ENCODE assay signal across 8 cellular contexts in the genomic region with DNA sequence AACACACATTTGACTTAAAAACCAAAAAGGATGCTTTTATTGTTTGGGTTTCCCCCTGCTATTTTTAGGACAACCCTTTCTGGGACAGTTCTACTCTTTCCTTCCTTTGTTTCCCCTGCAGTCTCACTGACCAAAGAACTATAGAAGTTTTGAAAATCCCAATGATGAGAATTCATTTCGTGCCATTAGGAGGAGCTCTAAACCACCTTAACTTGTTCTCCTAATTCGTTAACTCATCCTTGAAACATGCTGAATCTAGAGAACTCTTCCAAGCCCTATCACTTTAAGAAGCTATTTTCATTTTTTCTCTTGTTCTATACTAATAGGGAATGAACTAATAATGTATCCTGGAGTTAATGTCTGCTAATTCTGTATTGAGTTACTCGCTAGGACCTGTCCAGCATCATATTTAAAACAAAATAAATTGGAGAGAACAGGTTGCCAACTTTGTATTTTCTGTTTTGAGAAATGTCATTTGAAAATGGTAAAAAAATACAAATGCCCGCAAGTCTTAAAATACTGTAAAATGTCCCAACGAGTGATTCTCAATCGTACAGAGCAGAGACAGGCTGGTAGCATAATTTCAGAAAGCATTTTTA.
DNase-seq lines count a peak whose midpoint lies in the region; ATAC-seq, FAIRE-seq and TF ChIP-seq lines count a peak whose summit lies in the region.

No MANE protein-coding gene starts in this region.

- no peaks in the 10 kb centered on the region for H3K4me1 ChIP-seq in mammary epithelial cell (ENCODE audit: insufficient read depth, low read length)
- H3K4me1 ChIP-seq in tibial nerve, result peaks cover 0 to 6% (median 2%) of the 10 kb centered on the region in 4 donors

- H3K27me3 ChIP-seq in mammary epithelial cell (ENCODE audit: insufficient read depth, low read length) (no peaks in the 10 kb centered on the region), kidney epithelial cell (ENCODE audit: control insufficient read depth, insufficient read depth, low read length) (no peaks in the 10 kb centered on the region), tibial nerve (no peaks in the 10 kb centered on the region)

- in situ Hi-C loops in mammary epithelial cell (cut with MboI; ENCODE audit: low sequenced_read_pairs in 2 of 2), result no loop called here

- H3K4me3 ChIP-seq in AG10803 (ENCODE audit: low read length) (no peak overlapping the region), mammary epithelial cell (replicated peaks in 1 of 3; ENCODE audit: insufficient read depth in 1 of 3, low read depth in 2 of 3, low read length in 3 of 3) (no peak overlapping the region), kidney epithelial cell (ENCODE audit: low read depth, low read length) (no peak overlapping the region), tibial nerve (no peak overlapping the region)

- intact Hi-C loops in mammary epithelial cell (cut with micrococcal nuclease), result loop anchor here (1.0 to 5.0 kb wide), 4 partner anchors 58 to 300 kb away; no protein-coding TSS in a partner anchor

- peak; percentile 72 for DNase-seq in AG10803 (ENCODE audit: low read depth)
- DNase-seq in GM12891 (ENCODE audit: insufficient read length, low spot score), result no peak
- peak; percentile 53 for DNase-seq in NCI-H69 (lab: John Stamatoyannopoulos, UW)
- DNase-seq in mammary epithelial cell, result peak; percentile 47
- no peak for DNase-seq in kidney epithelial cell (ENCODE audit: low read depth)
- DNase-seq in tibial nerve (ENCODE audit: low spot score in 2 of 2), result no peak
- no peak for DNase-seq in HuH-7 (ENCODE audit: low spot score)

- H3K27ac ChIP-seq in mammary epithelial cell (ENCODE audit: insufficient read depth, low read depth, low read length) (no peak overlapping the region), tibial nerve (no peak overlapping the region)

- no peak for TF ChIP-seq EP300 in tibial nerve (IDR thresholded peaks at IDR 0.05)

- 49% methylated on average over 6 of the region's 6 CpGs for WGBS in mammary epithelial cell (ENCODE audit: low coverage, missing lambda C conversion rate)
- 48 to 52% methylated on average over 6 of the region's 6 CpGs for WGBS in tibial nerve, 2 donors

- H4K20me1 ChIP-seq in mammary epithelial cell (ENCODE audit: insufficient read depth, low read length), result no peaks in the 10 kb centered on the region

- CTCF ChIA-PET in mammary epithelial cell (lab: Charles Lee; ENCODE audit: low non-redundant PET), result interaction anchor here (0.5 to 1.0 kb wide), 7 partner anchors 57 to 400 kb away, joined by 3 to 7 read pairs (median 3); a partner anchor contains a TSS

- TF ChIP-seq CTCF in AG10803 (conservative IDR thresholded peaks at IDR 0.05; ENCODE audit: low read length), result peak; percentile 81
- peak; percentile 59 to 67 for TF ChIP-seq CTCF in mammary epithelial cell (conservative IDR thresholded peaks at IDR 0.05 in 1 of 2, IDR thresholded peaks at IDR 0.05 in 1 of 2; ENCODE audit: extremely low read depth in 1 of 2, insufficient read depth in 1 of 2, low read depth in 1 of 2, low read length in 2 of 2)
- TF ChIP-seq CTCF in kidney epithelial cell (IDR thresholded peaks at IDR 0.05; ENCODE audit: insufficient read depth, low read length, poor library complexity, severe bottlenecking), result peak; percentile 61
- TF ChIP-seq CTCF in tibial nerve (IDR thresholded peaks at IDR 0.05), result peak; percentile 46 to 73 (median 51)

- dilution Hi-C loops in mammary epithelial cell (cut with HindIII; ENCODE audit: low sequenced_read_pairs), result no loop called here

- peak; percentile 84 for FAIRE-seq in GM12891 (lab: Jason Lieb, UNC)

- H3K4me2 ChIP-seq in mammary epithelial cell (ENCODE audit: insufficient read depth, low read depth, low read length), result no peak overlapping the region

- H3K79me2 ChIP-seq in mammary epithelial cell (ENCODE audit: insufficient read depth, low read length), result no peaks in the 10 kb centered on the region

- H3K36me3 ChIP-seq in mammary epithelial cell (ENCODE audit: insufficient read depth, low read length), result peaks cover 14% of the 10 kb centered on the region
- no peaks in the 10 kb centered on the region for H3K36me3 ChIP-seq in kidney epithelial cell (ENCODE audit: control insufficient read depth, insufficient read depth, low read length)
- peaks cover 0 to 55% (median 5%) of the 10 kb centered on the region in 3 donors for H3K36me3 ChIP-seq in tibial nerve

- no TSS peak for BruUV-seq in mammary epithelial cell (replicated peaks; lab: Mats Ljungman, UMichigan)

- ATAC-seq in HG03159 (IDR thresholded peaks at IDR 0.05; ENCODE audit: unreplicated experiment), result no peak

- no peak overlapping the region for H3K9ac ChIP-seq in mammary epithelial cell (ENCODE audit: insufficient read depth, low read length)

- no peak overlapping the region for H2AFZ ChIP-seq in mammary epithelial cell (ENCODE audit: low read depth, low read length)

- H3K9me3 ChIP-seq in mammary epithelial cell (replicated peaks; ENCODE audit: insufficient read depth, low read length) (no peaks in the 10 kb centered on the region), tibial nerve (no peaks in the 10 kb centered on the region)

- TF ChIP-seq POLR2A in GM12891 (IDR thresholded peaks at IDR 0.05; ENCODE audit: low read depth, low read length) (no peak), tibial nerve (IDR thresholded peaks at IDR 0.05) (no peak)

TF ChIP-seq in GM12891, 5 proteins besides CTCF, POLR2A, EP300 and RAD21:
- TF ChIP-seq SPI1 (IDR thresholded peaks at IDR 0.05; ENCODE audit: low read depth, low read length) (no peak), POLR2AphosphoS5 (IDR thresholded peaks at IDR 0.05; ENCODE audit: low read depth, low read length) (no peak)

Comparison
In these comparisons a context has a peak if more than half of its experiments do, and no peak if none do; other contexts are left out.
1. DNase-seq: peak in AG10803 (single experiment), NCI-H69 (single experiment) and mammary epithelial cell (single experiment); none in GM12891 (single experiment), kidney epithelial cell (single experiment), tibial nerve (0 of 2) and HuH-7 (single experiment).
2. Peak in every context shown above with its lines, with median percentiles within 50 percentile points of each other: CTCF ChIP-seq.